21 cellular contexts compared by ENCODE assay signal in genomic region chr2:205119141-205119540, GRCh38.
"Had no signal": no experiment of that assay in that cellular context is flagged by ENCODE, and none has a peak within 500 bp of the region (broad histone marks: within the 10 kb centered on the region; RNA-seq: fewer than 3 reads in every experiment).

No MANE protein-coding gene starts in this region.

- H3K27ac ChIP-seq: adrenal gland had no signal

- H3K4me3 ChIP-seq: adrenal gland had no signal

- ATAC-seq: activated CD4-positive, CD25-positive, alpha-beta regulatory T cell treated with anti-CD3 and anti-CD28 coated beads, Interleukin-2, amount 50 U/mL, for 24 hours; activated CD8-positive, alpha-beta T cell treated with anti-CD3 and anti-CD28 coated beads for 36 hours; activated T-cell treated with anti-CD3 and anti-CD28 coated beads, Interleukin-2, amount 50 U/mL, for 72 hours; PC-3 had no signal

- H3K4me1 ChIP-seq: adrenal gland had no signal

- DNase-seq: activated CD4-positive, alpha-beta T cell treated with anti-CD3 and anti-CD28 coated beads for 4 hours; activated CD8-positive, alpha-beta memory T cell treated with anti-CD3 and anti-CD28 coated beads, Interleukin-2, amount 50 U/mL, for 4 hours; activated CD8-positive, alpha-beta T cell treated with anti-CD3 and anti-CD28 coated beads for 36 hours; activated naive CD4-positive, alpha-beta T cell treated with anti-CD3 and anti-CD28 coated beads, Interleukin-2, amount 50 U/mL, for 16 hours; activated naive CD8-positive, alpha-beta T cell treated with anti-CD3 and anti-CD28 coated beads, Interleukin-2, amount 10 ng/mL, durations not matched to agents 7 days and 5 days; activated T-cell treated with anti-CD3 and anti-CD28 coated beads, Interleukin-2, amount 50 U/mL, for 72 hours; adrenal gland; anterior cingulate cortex; caudate nucleus; Karpas-422; MM.1S; NCI-H1105; NCI-H1436; NCI-H1694 treated with DMSO at 0.1 percent for 48 hours; NCI-H2029 treated with DMSO at 0.1 percent for 48 hours; NCI-H345; NCI-H510A; NCI-H69; PC-3; SHP77 treated with DMSO at 0.1 percent for 48 hours had no signal

- H3K27me3 ChIP-seq: adrenal gland had no signal

- H3K36me3 ChIP-seq: adrenal gland had no signal

- H3K9me3 ChIP-seq: adrenal gland had no signal
